4 cellular contexts compared by ENCODE assay signal in the genomic region with DNA sequence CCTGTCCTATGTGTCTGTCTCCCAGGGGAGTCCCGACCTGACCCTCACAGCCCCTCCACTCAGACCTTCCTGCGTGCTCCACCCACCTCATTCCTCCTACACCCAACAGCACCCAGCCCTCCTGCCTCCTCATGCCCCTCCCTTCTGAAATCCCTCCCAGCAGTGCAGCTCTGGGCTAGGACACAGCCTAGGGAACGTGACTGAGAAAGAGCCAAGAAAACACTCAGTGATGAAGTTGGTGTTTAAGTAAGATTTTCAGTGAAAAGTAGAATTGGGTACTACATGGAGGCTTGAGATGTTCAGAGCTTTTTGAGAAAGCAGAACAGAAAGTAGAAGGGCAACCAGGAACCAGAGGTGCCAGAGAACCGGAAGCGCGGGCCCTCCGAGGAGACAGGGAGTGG. TPM values are rescaled to one million over a fixed set of nuclear protein-coding genes. Genes with fewer than 3 reads are reported as not detected.
"Had no signal": no experiment of that assay in that cellular context is flagged by ENCODE, and none has a peak within 500 bp of the region (broad histone marks: within the 10 kb centered on the region; RNA-seq: fewer than 3 reads in every experiment).

No MANE protein-coding gene starts in this region.

RNA-seq across cellular contexts. Expression of a gene that starts 24.5 kb away (rescaled TPM):
- total RNA-seq: body of pancreas, left lobe of liver, sigmoid colon, urinary bladder had no signal

RNA-seq across cellular contexts. Expression of a gene that starts 51.7 kb away (rescaled TPM):
- total RNA-seq: body of pancreas had no signal
